Comparison of ENCODE assay signal across 18 cellular contexts in genomic region chr14:105058521-105059034, GRCh38. TPM values are rescaled to one million over a fixed set of nuclear protein-coding genes. Genes with fewer than 3 reads are reported as not detected.
DNase-seq lines count a peak whose midpoint lies in the region; ATAC-seq and TF ChIP-seq lines count a peak whose summit lies in the region.
"Had no signal": no experiment of that assay in that cellular context is flagged by ENCODE, and none has a peak within 500 bp of the region (broad histone marks: within the 10 kb centered on the region; RNA-seq: fewer than 3 reads in every experiment).

No MANE protein-coding gene starts in this region.

- H3K27me3 Mint-ChIP-seq in activated B cell treated with CpG ODN at 0.5 μM for 24 hours, result no peaks in the 10 kb centered on the region
- peaks cover 3% of the 10 kb centered on the region for H3K27me3 Mint-ChIP-seq in type B pancreatic cell
- H3K27me3 Mint-ChIP-seq in glutamatergic neuron (ENCODE audit: unreplicated experiment), result peaks cover 9% of the 10 kb centered on the region

- no peak overlapping the region for H3K9ac ChIP-seq in mesenchymal stem cell (ENCODE audit: low read length)

- intact Hi-C loops in left ventricle myocardium superior (cut with micrococcal nuclease) (no loop called here), activated B cell treated with CpG ODN at 0.5 μM for 24 hours (cut with micrococcal nuclease) (loop anchor here (1.0 kb wide), 1 partner anchor 28 kb away; no protein-coding TSS in a partner anchor)

- H3K9me3 ChIP-seq in right atrium auricular region (no peaks in the 10 kb centered on the region), mesenchymal stem cell (ENCODE audit: control insufficient read depth, low read length) (no peaks in the 10 kb centered on the region)
- H3K9me3 ChIP-seq: BE2C, body of pancreas, prostate gland had no signal

- no peak overlapping the region for H3K4ac ChIP-seq in mesenchymal stem cell (ENCODE audit: low read depth in 1 of 2, low read length in 2 of 2)

- CTCF ChIA-PET in activated B cell treated with CpG ODN at 0.5 μM for 24 hours (lab: Charles Lee), result interaction anchor here (1.2 to 7.7 kb wide), 4 partner anchors 13 to 32 kb away, joined by 4 to 56 read pairs (median 9); no protein-coding TSS in a partner anchor

- H3K4me1 ChIP-seq in right atrium auricular region (peaks cover 0 to 49% of the 10 kb centered on the region in 2 donors), mesenchymal stem cell (ENCODE audit: control insufficient read depth, insufficient read depth, low read depth, low read length) (peaks cover 13% of the 10 kb centered on the region)
- H3K4me1 ChIP-seq: foreskin keratinocyte, prostate gland had no signal

- H3K18ac ChIP-seq in mesenchymal stem cell (ENCODE audit: low read depth in 1 of 2, low read length in 2 of 2), result no peak overlapping the region

- H2AK5ac ChIP-seq in mesenchymal stem cell (ENCODE audit: low read length, severe bottlenecking), result no peak overlapping the region

- no peak overlapping the region for H3K4me2 ChIP-seq in mesenchymal stem cell (ENCODE audit: low read length, poor library complexity, severe bottlenecking)

- TF ChIP-seq CTCF in right atrium auricular region (IDR thresholded peaks at IDR 0.05), result no peak
- no peak for TF ChIP-seq CTCF in activated B cell treated with CpG ODN at 0.5 μM for 24 hours (IDR thresholded peaks at IDR 0.05)
- TF ChIP-seq CTCF in type B pancreatic cell (conservative IDR thresholded peaks at IDR 0.05), result no peak
- TF ChIP-seq CTCF in glutamatergic neuron (IDR thresholded peaks at IDR 0.05; ENCODE audit: partially characterized antibody, unreplicated experiment), result no peak

- H3K4me1 Mint-ChIP-seq in activated B cell treated with CpG ODN at 0.5 μM for 24 hours (peaks cover 49% of the 10 kb centered on the region), type B pancreatic cell (ENCODE audit: unreplicated experiment) (peaks cover 12% of the 10 kb centered on the region), glutamatergic neuron (ENCODE audit: low read depth, unreplicated experiment) (peaks cover 8% of the 10 kb centered on the region)

- no peak overlapping the region for H3K23ac ChIP-seq in mesenchymal stem cell (ENCODE audit: low read length in 2 of 2)

- peak; percentile 27 for DNase-seq in left ventricle myocardium superior
- DNase-seq in right atrium auricular region (ENCODE audit: low spot score), result no peak
- no peak for DNase-seq in activated B cell treated with CpG ODN at 0.5 μM for 24 hours
- DNase-seq in mesenchymal stem cell, result no peak
- DNase-seq in type B pancreatic cell (ENCODE audit: extremely low spot score, unreplicated experiment), result no peak
- DNase-seq in central memory CD4-positive, alpha-beta T cell, result no peak
- no peak for DNase-seq in glutamatergic neuron
- DNase-seq: BE2C; foreskin keratinocyte; KG1; NCI-H1417; NCI-H748 treated with DMSO at 0.1 percent for 48 hours; SHP77; stimulated activated CD4-positive, alpha-beta T cell treated with anti-CD3 and anti-CD28 coated beads, Interleukin-2, amount 100 ng/mL, for 48 hours had no signal

- H2BK15ac ChIP-seq in mesenchymal stem cell (ENCODE audit: low read depth, poor library complexity, severe bottlenecking), result peak overlapping the region; percentile 13

- peak overlapping the region in 1 of 2 donors; percentile 24 for H3K27ac ChIP-seq in right atrium auricular region
- H3K27ac ChIP-seq in mesenchymal stem cell (ENCODE audit: low read length, poor library complexity, severe bottlenecking), result no peak overlapping the region
- H3K27ac ChIP-seq: foreskin keratinocyte, prostate gland had no signal

- H2BK5ac ChIP-seq in mesenchymal stem cell (ENCODE audit: low read depth, low read length, poor library complexity, severe bottlenecking), result no peak overlapping the region

- no peaks in the 10 kb centered on the region for H3K36me3 ChIP-seq in right atrium auricular region
- H3K36me3 ChIP-seq in mesenchymal stem cell (ENCODE audit: control insufficient read depth in 1 of 2, insufficient read depth in 2 of 2, low read depth in 1 of 2, low read length in 2 of 2), result no peaks in the 10 kb centered on the region
- H3K36me3 ChIP-seq: BE2C, prostate gland had no signal

- no peak overlapping the region for H2BK12ac ChIP-seq in mesenchymal stem cell (ENCODE audit: low read length in 2 of 2)

- H3K9me3 Mint-ChIP-seq in activated B cell treated with CpG ODN at 0.5 μM for 24 hours (no peaks in the 10 kb centered on the region), type B pancreatic cell (no peaks in the 10 kb centered on the region), glutamatergic neuron (ENCODE audit: unreplicated experiment) (peaks cover 11% of the 10 kb centered on the region)
- H3K9me3 Mint-ChIP-seq: mesothelial cell of epicardium had no signal

- H4K8ac ChIP-seq in mesenchymal stem cell (ENCODE audit: low read length), result no peak overlapping the region

- no peak overlapping the region for H3K14ac ChIP-seq in mesenchymal stem cell (ENCODE audit: low read length in 2 of 2)

- H3K4me3 ChIP-seq in right atrium auricular region (no peak overlapping the region), mesenchymal stem cell (ENCODE audit: insufficient read depth in 1 of 2, low read depth in 1 of 2, low read length in 2 of 2) (no peak overlapping the region)
- H3K4me3 ChIP-seq: body of pancreas, prostate gland had no signal

- WGBS in mesenchymal stem cell, result 92% methylated on average over 14 of the region's 14 CpGs

- H2AFZ ChIP-seq in mesenchymal stem cell (ENCODE audit: low read depth, low read length), result no peak overlapping the region

- no peaks in the 10 kb centered on the region for H3K27me3 ChIP-seq in right atrium auricular region
- peaks cover 12 to 48% of the 10 kb centered on the region in 2 experiments for H3K27me3 ChIP-seq in mesenchymal stem cell (ENCODE audit: control insufficient read depth in 1 of 2, insufficient read depth in 1 of 2, low read length in 2 of 2)
- H3K27me3 ChIP-seq: BE2C, body of pancreas, foreskin keratinocyte had no signal

- no peaks in the 10 kb centered on the region for H3K79me1 ChIP-seq in mesenchymal stem cell (replicated peaks; ENCODE audit: low read length, poor library complexity, severe bottlenecking)

- H3K27ac Mint-ChIP-seq in activated B cell treated with CpG ODN at 0.5 μM for 24 hours, result peak overlapping the region; percentile 65
- peak overlapping the region; percentile 23 for H3K27ac Mint-ChIP-seq in type B pancreatic cell
- H3K27ac Mint-ChIP-seq in glutamatergic neuron (ENCODE audit: unreplicated experiment), result no peak overlapping the region

- no peak overlapping the region for H4K91ac ChIP-seq in mesenchymal stem cell (ENCODE audit: low read length)

- ATAC-seq in left ventricle myocardium superior (no peak), activated B cell treated with CpG ODN at 0.5 μM for 24 hours (ENCODE audit: low read depth) (no peak), HG03097 (IDR thresholded peaks at IDR 0.05; ENCODE audit: low FRiP score, unreplicated experiment) (no peak)
- ATAC-seq: foreskin keratinocyte had no signal

- H2BK120ac ChIP-seq in mesenchymal stem cell (ENCODE audit: low read depth, low read length), result no peak overlapping the region

- POLR2A ChIA-PET in activated B cell treated with CpG ODN at 0.5 μM for 24 hours (lab: Charles Lee), result interaction anchor here (1.7 kb wide), 2 partner anchors 12 to 29 kb away, joined by 6 to 8 read pairs; no protein-coding TSS in a partner anchor

- H3K4me3 Mint-ChIP-seq in activated B cell treated with CpG ODN at 0.5 μM for 24 hours (no peak overlapping the region), type B pancreatic cell (no peak overlapping the region), glutamatergic neuron (ENCODE audit: unreplicated experiment) (no peak overlapping the region)
- H3K4me3 Mint-ChIP-seq: mesothelial cell of epicardium had no signal

- H3K36me3 Mint-ChIP-seq in activated B cell treated with CpG ODN at 0.5 μM for 24 hours (ENCODE audit: low read depth) (peaks cover 48% of the 10 kb centered on the region), type B pancreatic cell (no peaks in the 10 kb centered on the region), glutamatergic neuron (ENCODE audit: unreplicated experiment) (no peaks in the 10 kb centered on the region)
- H3K36me3 Mint-ChIP-seq: mesothelial cell of epicardium had no signal

RNA-seq across cellular contexts. Expression of gene GPR132, which starts 6.7 kb away (rescaled TPM):
- total RNA-seq in left ventricle myocardium superior, result 1.3 TPM
- total RNA-seq in right atrium auricular region, result 1 to 10 TPM in 1 of 2 donors, under 1 TPM in 1; 0.67 to 1.2 TPM
- 43.4 and 48.5 TPM in 2 replicates for total RNA-seq in activated B cell treated with CpG ODN at 0.5 μM for 24 hours
- 0.03 TPM for polyA plus RNA-seq in mesenchymal stem cell (2013, experiment 1 of 2)
- polyA plus RNA-seq in mesenchymal stem cell (2013, experiment 2 of 2), result 0.01 TPM
- total RNA-seq in type B pancreatic cell (ENCODE audit: low replicate concordance), result 0.24 and 0.33 TPM in 2 replicates
- total RNA-seq in glutamatergic neuron (ENCODE audit: unreplicated experiment), result not detected
- total RNA-seq: foreskin keratinocyte had no signal
- polyA plus RNA-seq: foreskin keratinocyte had no signal

RNA-seq across cellular contexts. Expression of gene CDCA4, which starts 37.7 kb away (rescaled TPM):
- 1.9 TPM for total RNA-seq in left ventricle myocardium superior
- total RNA-seq in right atrium auricular region, result 1 to 10 TPM; 3.3 to 5.1 TPM
- total RNA-seq in activated B cell treated with CpG ODN at 0.5 μM for 24 hours, result 11.7 and 13.6 TPM in 2 replicates
- 8.8 TPM for polyA plus RNA-seq in mesenchymal stem cell (2013, experiment 1 of 2)
- 8.9 TPM for polyA plus RNA-seq in mesenchymal stem cell (2013, experiment 2 of 2)
- total RNA-seq in type B pancreatic cell (ENCODE audit: low replicate concordance), result 21.2 and 29.7 TPM in 2 replicates
- 23.2 TPM for total RNA-seq in glutamatergic neuron (ENCODE audit: unreplicated experiment)

Comparison
In these comparisons a context has a peak if more than half of its experiments do, and no peak if none do; other contexts are left out.
1. RNA of gene GPR132, which starts 6.7 kb away (total RNA-seq): 43.4 to 48.5 TPM in activated B cell treated with CpG ODN at 0.5 μM for 24 hours; 1.3 TPM in left ventricle myocardium superior (single experiment), 0.67 to 1.2 TPM in right atrium auricular region, 0.24 to 0.33 TPM in type B pancreatic cell and not detected in glutamatergic neuron (single experiment); every median in the first group is over 10 times any median in the second.